ENCODE assay signal across 29 cellular contexts in the genomic region with DNA sequence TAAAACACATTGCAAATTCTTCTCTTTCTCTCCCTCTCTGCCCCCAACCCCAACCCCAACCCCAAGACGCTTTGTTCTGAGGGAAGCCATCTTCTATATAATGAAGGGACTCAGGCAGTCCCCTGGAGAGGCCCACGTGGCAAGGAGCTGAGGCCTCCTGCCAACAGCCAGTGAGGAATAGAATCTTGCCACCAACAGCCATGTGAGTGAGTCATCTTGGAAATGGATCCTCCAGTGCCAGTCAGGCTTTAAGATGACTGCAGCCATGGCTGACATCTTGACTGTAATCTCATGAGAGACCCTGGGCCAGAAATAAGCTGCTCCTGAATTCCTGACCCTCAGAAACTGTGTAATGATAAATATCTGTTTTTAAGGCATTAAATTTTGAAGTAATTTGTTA.
DNase-seq lines count a peak whose midpoint lies in the region; ATAC-seq, FAIRE-seq and TF ChIP-seq lines count a peak whose summit lies in the region.
"Had no signal": no experiment of that assay in that cellular context is flagged by ENCODE, and none has a peak within 500 bp of the region (broad histone marks: within the 10 kb centered on the region; RNA-seq: fewer than 3 reads in every experiment).

No MANE protein-coding gene starts in this region.

- DNase-seq in ELR (ENCODE audit: low read depth) = peak; percentile 32
- DNase-seq in M059J (ENCODE audit: low read depth) = peak; percentile 64
- DNase-seq in bronchial epithelial cell (ENCODE audit: low read depth) = peak; percentile 12
- DNase-seq in myocyte (ENCODE audit: low read depth) = peak; percentile 38
- no peak for DNase-seq in SKM-1 treated with dmso at 0.1 percent for 144 hours (lab: John Stamatoyannopoulos, UW; ENCODE audit: unreplicated experiment)
- DNase-seq in DMS79 (lab: John Stamatoyannopoulos, UW) = no peak
- DNase-seq: activated CD8-positive, alpha-beta T cell treated with anti-CD3 and anti-CD28 coated beads, Interleukin-2, amount 10 ng/mL, durations not matched to agents 7 days and 5 days; activated gamma-delta T cell; activated naive CD8-positive, alpha-beta T cell treated with anti-CD3 and anti-CD28 coated beads, Interleukin-2, amount 50 U/mL, for 24 hours; CD4-positive, CD25-positive, alpha-beta regulatory T cell; DMS153; endodermal cell; GOT3; NCI-H1417 treated with DMSO at 0.1 percent for 48 hours; NCI-H2107; NCI-H524; nephron progenitor cell; posterior cingulate gyrus; stimulated activated CD4-positive, alpha-beta T cell treated with anti-CD3 and anti-CD28 coated beads, Interleukin-1b, Interleukin-23, amount 100 ng/mL, for 48 hours; T-helper 9 cell had no signal

- H3K36me3 ChIP-seq in bronchial epithelial cell (ENCODE audit: control insufficient read depth, insufficient read depth, low read length) = no peaks in the 10 kb centered on the region
- H3K36me3 ChIP-seq: suprapubic skin had no signal

- no peak for FAIRE-seq in bronchial epithelial cell (lab: Jason Lieb, UNC)
- FAIRE-seq: colon, GM12891, islet of Langerhans had no signal

- no peaks in the 10 kb centered on the region for H3K27me3 ChIP-seq in bronchial epithelial cell (ENCODE audit: control insufficient read depth, insufficient read depth, low read length)
- H3K27me3 ChIP-seq: hepatocyte had no signal

- H3K4me3 ChIP-seq in bronchial epithelial cell (ENCODE audit: low read depth, low read length) = no peak overlapping the region
- H3K4me3 ChIP-seq: hepatocyte, skin epidermis, suprapubic skin had no signal

- no peak for ATAC-seq in GM19463 (IDR thresholded peaks at IDR 0.05; ENCODE audit: unreplicated experiment)
- no peak for ATAC-seq in GM21576 (IDR thresholded peaks at IDR 0.05; ENCODE audit: unreplicated experiment)
- ATAC-seq: activated CD8-positive, alpha-beta T cell treated with anti-CD3 and anti-CD28 coated beads, Interleukin-2, amount 10 ng/mL, durations not matched to agents 7 days and 5 days; activated naive CD8-positive, alpha-beta T cell treated with anti-CD3 and anti-CD28 coated beads, Interleukin-2, amount 50 U/mL, for 24 hours; stimulated activated memory B cell treated with anti-CD40 and anti-IgM and Interleukin-4, amounts not matched to agents 10 μg/mL and 1 μg/mL and 100 μg/mL, for 72 hours had no signal

- no peak for TF ChIP-seq CTCF in bronchial epithelial cell (IDR thresholded peaks at IDR 0.05; ENCODE audit: insufficient read depth, low read length, severe bottlenecking)

Comparison
In these comparisons a context has a peak if more than half of its experiments do, and no peak if none do; other contexts are left out.
1. DNase-seq: peak in ELR (single experiment), M059J (single experiment), bronchial epithelial cell (single experiment) and myocyte (single experiment); none in SKM-1 treated with dmso at 0.1 percent for 144 hours (single experiment) and DMS79 (single experiment).